20 cellular contexts compared by ENCODE assay signal in genomic region chr12:122483969-122484368, GRCh38.
"Had no signal": no experiment of that assay in that cellular context is flagged by ENCODE, and none has a peak within 500 bp of the region (broad histone marks: within the 10 kb centered on the region; RNA-seq: fewer than 3 reads in every experiment).

No MANE protein-coding gene starts in this region.

- H3K27me3 ChIP-seq: breast epithelium, right atrium auricular region, tibial nerve had no signal

- FAIRE-seq: frontal cortex had no signal

- DNase-seq: activated naive CD8-positive, alpha-beta T cell treated with anti-CD3 and anti-CD28 coated beads, Interleukin-2, amount 50 U/mL, for 24 hours; aorta; dermis blood vessel endothelial cell; head of caudate nucleus; kidney glomerular epithelial cell; mesenchymal stem cell; nucleus accumbens; SHP77 treated with DMSO at 0.1 percent for 48 hours; stimulated activated CD4-positive, alpha-beta T cell treated with anti-CD3 and anti-CD28 coated beads, Interleukin-15, amount 100 ng/mL, for 24 hours; stimulated activated CD4-positive, alpha-beta T cell treated with anti-CD3 and anti-CD28 coated beads, Interleukin-4, amount 100 ng/mL, for 1 hour; stimulated activated naive B cell treated with anti-CD40 and anti-IgM and Interleukin-4, amounts not matched to agents 10 μg/mL and 1 μg/mL and 100 μg/mL, for 72 hours; substantia nigra; T-helper 2 cell had no signal

- H3K4me3 ChIP-seq: breast epithelium, right atrium auricular region, skin epidermis, tibial nerve had no signal

- H3K27ac ChIP-seq: breast epithelium, epithelial cell of prostate, right atrium auricular region, skin epidermis, tibial nerve had no signal

- H3K9me3 ChIP-seq: breast epithelium, right atrium auricular region, tibial nerve had no signal

- H3K27ac Mint-ChIP-seq: natural killer cell treated with Interleukin-12 subunit alpha and Interleukin-12 subunit beta and Interleukin-15 and Interleukin-18, amount 100 ng/mL, for 72 hours had no signal

- H3K27me3 Mint-ChIP-seq: activated naive CD8-positive, alpha-beta T cell treated with anti-CD3 and anti-CD28 coated beads, Interleukin-2, amount 50 U/mL, for 24 hours; natural killer cell treated with Interleukin-12 subunit alpha and Interleukin-12 subunit beta and Interleukin-15 and Interleukin-18, amount 100 ng/mL, for 72 hours; stimulated activated naive B cell treated with anti-CD40 and anti-IgM and Interleukin-4, amounts not matched to agents 10 μg/mL and 1 μg/mL and 100 μg/mL, for 72 hours had no signal

- H3K4me3 Mint-ChIP-seq: activated naive CD8-positive, alpha-beta T cell treated with anti-CD3 and anti-CD28 coated beads, Interleukin-2, amount 50 U/mL, for 24 hours; natural killer cell treated with Interleukin-12 subunit alpha and Interleukin-12 subunit beta and Interleukin-15 and Interleukin-18, amount 100 ng/mL, for 72 hours; stimulated activated naive B cell treated with anti-CD40 and anti-IgM and Interleukin-4, amounts not matched to agents 10 μg/mL and 1 μg/mL and 100 μg/mL, for 72 hours had no signal

- H3K4me1 ChIP-seq: breast epithelium, right atrium auricular region, tibial nerve had no signal

- H3K9me3 Mint-ChIP-seq: activated naive CD8-positive, alpha-beta T cell treated with anti-CD3 and anti-CD28 coated beads, Interleukin-2, amount 50 U/mL, for 24 hours; natural killer cell treated with Interleukin-12 subunit alpha and Interleukin-12 subunit beta and Interleukin-15 and Interleukin-18, amount 100 ng/mL, for 72 hours; stimulated activated naive B cell treated with anti-CD40 and anti-IgM and Interleukin-4, amounts not matched to agents 10 μg/mL and 1 μg/mL and 100 μg/mL, for 72 hours had no signal

- ATAC-seq: activated naive CD8-positive, alpha-beta T cell treated with anti-CD3 and anti-CD28 coated beads, Interleukin-2, amount 50 U/mL, for 24 hours; natural killer cell treated with Interleukin-12 subunit alpha and Interleukin-12 subunit beta and Interleukin-15 and Interleukin-18, amount 100 ng/mL, for 72 hours; stimulated activated naive B cell treated with anti-CD40 and anti-IgM and Interleukin-4, amounts not matched to agents 10 μg/mL and 1 μg/mL and 100 μg/mL, for 72 hours had no signal
